Comparison of ENCODE assay signal across 9 cellular contexts in genomic region chr3:43638594-43639447, GRCh38. TPM values are rescaled to one million over a fixed set of nuclear protein-coding genes. Genes with fewer than 3 reads are reported as not detected.
A peak's percentile ranks its signal among the peaks of the same experiment; 100 is the strongest.
DNase-seq lines count a peak whose midpoint lies in the region; ATAC-seq and TF ChIP-seq lines count a peak whose summit lies in the region.
"Had no signal": no experiment of that assay in that cellular context is flagged by ENCODE, and none has a peak within 500 bp of the region (broad histone marks: within the 10 kb centered on the region; RNA-seq: fewer than 3 reads in every experiment).

No MANE protein-coding gene starts in this region.

- no peaks in the 10 kb centered on the region for H3K9me3 Mint-ChIP-seq in activated T-cell treated with anti-CD3 and anti-CD28 coated beads, Interleukin-2, amount 50 U/mL, for 4 hours

- H3K27me3 Mint-ChIP-seq in activated T-cell treated with anti-CD3 and anti-CD28 coated beads, Interleukin-2, amount 50 U/mL, for 4 hours (ENCODE audit: low read depth) = no peaks in the 10 kb centered on the region

- H3K4me1 ChIP-seq in MM.1S (ENCODE audit: low read length) = peaks cover 13% of the 10 kb centered on the region
- peaks cover 6% of the 10 kb centered on the region for H3K4me1 ChIP-seq in mucosa of descending colon (ENCODE audit: low read depth)
- H3K4me1 ChIP-seq in uterus = no peaks in the 10 kb centered on the region

- H2AFZ ChIP-seq in MM.1S (ENCODE audit: low read length) = peak overlapping the region; percentile 72

- peak; percentile 72 for ATAC-seq in GM18909 (IDR thresholded peaks at IDR 0.05; ENCODE audit: poor library complexity, unreplicated experiment)
- peak; percentile 40 to 50 for ATAC-seq in activated T-cell treated with anti-CD3 and anti-CD28 coated beads, Interleukin-2, amount 50 U/mL, for 4 hours
- ATAC-seq in mucosa of descending colon = peak; percentile 97

- no peaks in the 10 kb centered on the region for H3K9me3 ChIP-seq in MM.1S (replicated peaks; ENCODE audit: insufficient read depth, low read length)
- H3K9me3 ChIP-seq in mucosa of descending colon = no peaks in the 10 kb centered on the region
- H3K9me3 ChIP-seq in uterus = no peaks in the 10 kb centered on the region

- peaks cover 3% of the 10 kb centered on the region for H3K4me1 Mint-ChIP-seq in activated T-cell treated with anti-CD3 and anti-CD28 coated beads, Interleukin-2, amount 50 U/mL, for 4 hours (ENCODE audit: low read depth)

- no peaks in the 10 kb centered on the region for H3K27me3 ChIP-seq in MM.1S (replicated peaks; ENCODE audit: insufficient read depth, low read length)
- H3K27me3 ChIP-seq in uterus = no peaks in the 10 kb centered on the region

- no peaks in the 10 kb centered on the region for H3F3A ChIP-seq in MM.1S (ENCODE audit: insufficient read depth, low read length)

- TF ChIP-seq CTCF in MM.1S (IDR thresholded peaks at IDR 0.05; ENCODE audit: low read length) (peak; percentile 73), mucosa of descending colon (IDR thresholded peaks at IDR 0.05) (peak; percentile 33), uterus (IDR thresholded peaks at IDR 0.05) (no peak)

- H3K4me3 ChIP-seq in MM.1S (ENCODE audit: low read length) (no peak overlapping the region), mucosa of descending colon (no peak overlapping the region), uterus (no peak overlapping the region)
- H3K4me3 ChIP-seq: skin epidermis had no signal

- peak overlapping the region; percentile 38 for H3K4me2 ChIP-seq in MM.1S (ENCODE audit: low read depth, low read length)

- intact Hi-C loops in mucosa of descending colon (cut with DNase I, micrococcal nuclease) (loop anchor here in 1 of 2 donors (10.0 kb wide), 1 partner anchor 94 kb away; no protein-coding TSS in a partner anchor), uterus (cut with DNase I; ENCODE audit: low total_unique reads) (no loop called here)

- H3K36me3 ChIP-seq in MM.1S (replicated peaks; ENCODE audit: insufficient read depth, low read length) = no peaks in the 10 kb centered on the region
- H3K36me3 ChIP-seq in mucosa of descending colon (ENCODE audit: low read depth) = no peaks in the 10 kb centered on the region
- H3K36me3 ChIP-seq in uterus = no peaks in the 10 kb centered on the region

- H3K4me3 Mint-ChIP-seq in activated T-cell treated with anti-CD3 and anti-CD28 coated beads, Interleukin-2, amount 50 U/mL, for 4 hours = no peak overlapping the region

- H3K9ac ChIP-seq in MM.1S (ENCODE audit: low read length) = no peak overlapping the region

- H3K9me2 ChIP-seq in MM.1S (replicated peaks; ENCODE audit: insufficient read depth, low read length) = no peaks in the 10 kb centered on the region

- H4K20me1 ChIP-seq in MM.1S (ENCODE audit: insufficient read depth, low read length) = no peaks in the 10 kb centered on the region

- H3K79me2 ChIP-seq in MM.1S (ENCODE audit: low read length) = no peaks in the 10 kb centered on the region

- no peaks in the 10 kb centered on the region for H3K36me3 Mint-ChIP-seq in activated T-cell treated with anti-CD3 and anti-CD28 coated beads, Interleukin-2, amount 50 U/mL, for 4 hours (ENCODE audit: insufficient read depth)

- H3K27ac ChIP-seq in MM.1S (ENCODE audit: low read length) (peak overlapping the region; percentile 12; the same call in 1 of the 2 replicates), uterus (no peak overlapping the region)
- H3K27ac ChIP-seq: skin epidermis had no signal

- DNase-seq in A172 (ENCODE audit: low spot score) (peak; percentile 75), MM.1S (peak; percentile 78), mucosa of descending colon (peak in 2 of 3 donors; percentile 75 to 79), uterus (no peak), NCI-H1092 (lab: John Stamatoyannopoulos, UW) (no peak)
- peak; percentile 17 for DNase-seq in activated T-cell treated with anti-CD3 and anti-CD28 coated beads, Interleukin-2, amount 50 U/mL, for 4 hours
- DNase-seq in activated CD4-positive, CD25-positive, alpha-beta regulatory T cell treated with anti-CD3 and anti-CD28 coated beads, Interleukin-2, amount 50 U/mL, for 72 hours = no peak

- no peak for TF ChIP-seq POLR2A in uterus (IDR thresholded peaks at IDR 0.05)

RNA-seq across cellular contexts. Expression of gene ANO10, which starts 17.0 kb away (rescaled TPM):
- 25.9 and 31.1 TPM in 2 replicates for total RNA-seq in A172 (2014; rRNA removed; shearing (Covaris generic))
- 1 to 10 TPM; 3.1 to 4.8 (median 4.7) TPM for total RNA-seq in activated T-cell treated with anti-CD3 and anti-CD28 coated beads, Interleukin-2, amount 50 U/mL, for 4 hours
- total RNA-seq in mucosa of descending colon = 10 to 100 TPM; 46.6 to 100.0 (median 64.1) TPM
- total RNA-seq in uterus = 100 to 1,000 TPM in 1 of 4 donors, 10 to 100 TPM in 3; 32.8 to 111 (median 54.3) TPM

RNA-seq across cellular contexts. Expression of gene ABHD5, which starts 51.9 kb away (rescaled TPM):
- total RNA-seq in A172 (2014; rRNA removed; shearing (Covaris generic)) = 21.8 and 32.1 TPM in 2 replicates
- 10 to 100 TPM; 15.4 to 16.8 (median 16.2) TPM for total RNA-seq in activated T-cell treated with anti-CD3 and anti-CD28 coated beads, Interleukin-2, amount 50 U/mL, for 4 hours
- total RNA-seq in mucosa of descending colon = 10 to 100 TPM; 27.8 to 44.4 (median 31.7) TPM
- total RNA-seq in uterus = 10 to 100 TPM in 3 of 4 donors, 1 to 10 TPM in 1; 2.8 to 21.3 (median 12.2) TPM

Comparison
In these comparisons a context has a peak if more than half of its experiments do, and no peak if none do; other contexts are left out.
1. DNase-seq: peak in A172 (single experiment), MM.1S (single experiment), activated T-cell treated with anti-CD3 and anti-CD28 coated beads, Interleukin-2, amount 50 U/mL, for 4 hours (single experiment) and mucosa of descending colon (2 of 3); none in uterus (0 of 2), NCI-H1092 (single experiment) and activated CD4-positive, CD25-positive, alpha-beta regulatory T cell treated with anti-CD3 and anti-CD28 coated beads, Interleukin-2, amount 50 U/mL, for 72 hours (single experiment).
2. ATAC-seq: peak in every context shown above with its lines; median percentile 97 in mucosa of descending colon; 72 in GM18909; 45 in activated T-cell treated with anti-CD3 and anti-CD28 coated beads, Interleukin-2, amount 50 U/mL, for 4 hours.
3. CTCF ChIP-seq: peak in MM.1S (single experiment) and mucosa of descending colon (single experiment); none in uterus (0 of 4).